ENCODE assay signal across 22 cellular contexts in genomic region chr15:45414215-45414885, GRCh38. TPM values are rescaled to one million over a fixed set of nuclear protein-coding genes. Genes with fewer than 3 reads are reported as not detected.
A peak's percentile ranks its signal among the peaks of the same experiment; 100 is the strongest.
DNase-seq lines count a peak whose midpoint lies in the region; ATAC-seq and TF ChIP-seq lines count a peak whose summit lies in the region.
"Had no signal": no experiment of that assay in that cellular context is flagged by ENCODE, and none has a peak within 500 bp of the region (broad histone marks: within the 10 kb centered on the region; RNA-seq: fewer than 3 reads in every experiment).

No MANE protein-coding gene starts in this region.

- TF ChIP-seq CTCF in HFFc6 (IDR thresholded peaks at IDR 0.05), result no peak

- H3K27me3 Mint-ChIP-seq in activated CD4-positive, alpha-beta T cell treated with anti-CD3 and anti-CD28 coated beads for 36 hours, result no peaks in the 10 kb centered on the region
- H3K27me3 Mint-ChIP-seq in HFFc6 (ENCODE audit: insufficient read depth), result no peaks in the 10 kb centered on the region
- no peaks in the 10 kb centered on the region for H3K27me3 Mint-ChIP-seq in activated naive CD8-positive, alpha-beta T cell treated with anti-CD3 and anti-CD28 coated beads, Interleukin-2, amount 50 U/mL, for 24 hours
- H3K27me3 Mint-ChIP-seq in naive thymus-derived CD4-positive, alpha-beta T cell, result no peaks in the 10 kb centered on the region

- intact Hi-C loops in activated CD4-positive, alpha-beta T cell treated with anti-CD3 and anti-CD28 coated beads for 36 hours (cut with DNase I, micrococcal nuclease), result no loop called here
- intact Hi-C loops in naive thymus-derived CD4-positive, alpha-beta T cell (cut with micrococcal nuclease), result loop anchor here in 1 of 2 donors (1.0 kb wide), 1 partner anchor 12 kb away; a partner anchor contains a TSS
- intact Hi-C loops in Right ventricle myocardium inferior (cut with DNase I), result no loop called here

- H3K36me3 Mint-ChIP-seq in activated CD4-positive, alpha-beta T cell treated with anti-CD3 and anti-CD28 coated beads for 36 hours (ENCODE audit: low read depth), result peaks cover 57% of the 10 kb centered on the region
- H3K36me3 Mint-ChIP-seq in HFFc6 (ENCODE audit: low read depth), result peaks cover 18% of the 10 kb centered on the region
- H3K36me3 Mint-ChIP-seq in activated naive CD8-positive, alpha-beta T cell treated with anti-CD3 and anti-CD28 coated beads, Interleukin-2, amount 50 U/mL, for 24 hours (ENCODE audit: low read depth), result peaks cover 61% of the 10 kb centered on the region
- H3K36me3 Mint-ChIP-seq in naive thymus-derived CD4-positive, alpha-beta T cell, result peaks cover 16 to 52% (median 39%) of the 10 kb centered on the region in 5 donors

- peak overlapping the region; percentile 7 for H3K27ac Mint-ChIP-seq in activated CD4-positive, alpha-beta T cell treated with anti-CD3 and anti-CD28 coated beads for 36 hours
- H3K27ac Mint-ChIP-seq in HFFc6, result peak overlapping the region; percentile 22
- H3K27ac Mint-ChIP-seq in activated naive CD8-positive, alpha-beta T cell treated with anti-CD3 and anti-CD28 coated beads, Interleukin-2, amount 50 U/mL, for 24 hours, result peak overlapping the region; percentile 23
- H3K27ac Mint-ChIP-seq in naive thymus-derived CD4-positive, alpha-beta T cell, result peak overlapping the region in 8 of 9 donors; percentile 3 to 62 (median 32)
- H3K27ac Mint-ChIP-seq: nephron had no signal

- no peak overlapping the region for H3K4me3 Mint-ChIP-seq in activated CD4-positive, alpha-beta T cell treated with anti-CD3 and anti-CD28 coated beads for 36 hours
- no peak overlapping the region for H3K4me3 Mint-ChIP-seq in HFFc6
- no peak overlapping the region for H3K4me3 Mint-ChIP-seq in activated naive CD8-positive, alpha-beta T cell treated with anti-CD3 and anti-CD28 coated beads, Interleukin-2, amount 50 U/mL, for 24 hours
- H3K4me3 Mint-ChIP-seq in naive thymus-derived CD4-positive, alpha-beta T cell, result peak overlapping the region in 4 of 10 donors; percentile 33 to 54 (median 42)
- H3K4me3 Mint-ChIP-seq: nephron had no signal

- H3K9me3 Mint-ChIP-seq in activated CD4-positive, alpha-beta T cell treated with anti-CD3 and anti-CD28 coated beads for 36 hours (ENCODE audit: low read depth), result no peaks in the 10 kb centered on the region
- H3K9me3 Mint-ChIP-seq in HFFc6, result no peaks in the 10 kb centered on the region
- no peaks in the 10 kb centered on the region for H3K9me3 Mint-ChIP-seq in activated naive CD8-positive, alpha-beta T cell treated with anti-CD3 and anti-CD28 coated beads, Interleukin-2, amount 50 U/mL, for 24 hours
- no peaks in the 10 kb centered on the region for H3K9me3 Mint-ChIP-seq in naive thymus-derived CD4-positive, alpha-beta T cell
- H3K9me3 Mint-ChIP-seq: nephron had no signal

- DNase-seq in activated CD4-positive, alpha-beta T cell treated with anti-CD3 and anti-CD28 coated beads for 36 hours, result no peak
- no peak for DNase-seq in activated CD4-positive, alpha-beta T cell treated with anti-CD3 and anti-CD28 coated beads for 4 hours
- DNase-seq in HFFc6 (no peak), Right ventricle myocardium inferior (ENCODE audit: missing footprints) (no peak), SIG-M5 treated with dmso at 0.1 percent for 504 hours (lab: John Stamatoyannopoulos, UW; ENCODE audit: unreplicated experiment) (no peak)
- DNase-seq in activated naive CD8-positive, alpha-beta T cell treated with anti-CD3 and anti-CD28 coated beads, Interleukin-2, amount 50 U/mL, for 24 hours, result no peak
- peak in 1 of 9 donors; percentile 7 for DNase-seq in naive thymus-derived CD4-positive, alpha-beta T cell
- DNase-seq: activated CD4-positive, alpha-beta T cell treated with anti-CD3 and anti-CD28 coated beads for 48 hours; activated T-cell treated with anti-CD3 and anti-CD28 coated beads, Interleukin-2, amount 50 U/mL, for 48 hours; C1 segment of cervical spinal cord; DMS53; heart left ventricle; Karpas-422; lower lobe of right lung; NCI-H1105; NCI-H748 treated with DMSO at 0.1 percent for 48 hours; PC-3; spleen had no signal

- H3K27ac ChIP-seq in naive thymus-derived CD4-positive, alpha-beta T cell (ENCODE audit: low read depth, low read length), result no peak overlapping the region
- H3K27ac ChIP-seq: cardiac muscle cell, heart left ventricle, lower lobe of right lung, spleen, thoracic aorta had no signal

- H3K4me3 ChIP-seq in naive thymus-derived CD4-positive, alpha-beta T cell (ENCODE audit: low read length), result no peak overlapping the region
- H3K4me3 ChIP-seq: cardiac muscle cell, heart left ventricle, lower lobe of right lung, spleen, thoracic aorta had no signal

- peaks cover 20% of the 10 kb centered on the region for H3K4me1 Mint-ChIP-seq in activated CD4-positive, alpha-beta T cell treated with anti-CD3 and anti-CD28 coated beads for 36 hours
- H3K4me1 Mint-ChIP-seq in HFFc6 (ENCODE audit: low read depth), result peaks cover 9% of the 10 kb centered on the region; the same call in 1 of the 2 replicates
- H3K4me1 Mint-ChIP-seq in activated naive CD8-positive, alpha-beta T cell treated with anti-CD3 and anti-CD28 coated beads, Interleukin-2, amount 50 U/mL, for 24 hours, result peaks cover 18% of the 10 kb centered on the region
- peaks cover 20 to 32% (median 24%) of the 10 kb centered on the region in 7 donors for H3K4me1 Mint-ChIP-seq in naive thymus-derived CD4-positive, alpha-beta T cell
- H3K4me1 Mint-ChIP-seq: nephron had no signal

- peaks cover 6 to 15% of the 10 kb centered on the region in 2 donors for H3K4me1 ChIP-seq in naive thymus-derived CD4-positive, alpha-beta T cell (ENCODE audit: control insufficient read depth in 2 of 2, insufficient read depth in 2 of 2, low read length in 2 of 2)
- H3K4me1 ChIP-seq: lower lobe of right lung had no signal

- POLR2A ChIA-PET in activated CD4-positive, alpha-beta T cell treated with anti-CD3 and anti-CD28 coated beads for 36 hours (lab: Charles Lee), result interaction anchor here (0.8 kb wide), 1 partner anchor 11 kb away, joined by 3 read pairs; no protein-coding TSS in a partner anchor
- POLR2A ChIA-PET in naive thymus-derived CD4-positive, alpha-beta T cell (lab: Charles Lee), result interaction anchor here (1.5 kb wide), 1 partner anchor 11 kb away, joined by 3 read pairs; no protein-coding TSS in a partner anchor

- peaks cover 14 to 51% (median 34%) of the 10 kb centered on the region in 3 experiments for H3K36me3 ChIP-seq in naive thymus-derived CD4-positive, alpha-beta T cell (ENCODE audit: control insufficient read depth in 2 of 3, insufficient read depth in 3 of 3, low read length in 3 of 3)

- CTCF ChIA-PET in activated CD4-positive, alpha-beta T cell treated with anti-CD3 and anti-CD28 coated beads for 36 hours (lab: Charles Lee), result interaction anchor here (0.8 to 2.0 kb wide), 6 partner anchors 15 to 287 kb away, joined by 3 to 13 read pairs (median 7); no protein-coding TSS in a partner anchor
- CTCF ChIA-PET in naive thymus-derived CD4-positive, alpha-beta T cell (lab: Charles Lee), result interaction anchor here (0.5 to 3.8 kb wide), 2 partner anchors 16 to 206 kb away, joined by 3 to 18 read pairs; no protein-coding TSS in a partner anchor

- H3K27me3 ChIP-seq in naive thymus-derived CD4-positive, alpha-beta T cell (ENCODE audit: control insufficient read depth in 2 of 2, insufficient read depth in 2 of 2, low read length in 2 of 2), result no peaks in the 10 kb centered on the region
- H3K27me3 ChIP-seq: cardiac muscle cell, heart left ventricle, spleen had no signal

- ATAC-seq in activated CD4-positive, alpha-beta T cell treated with anti-CD3 and anti-CD28 coated beads for 36 hours, result no peak
- ATAC-seq in activated naive CD8-positive, alpha-beta T cell treated with anti-CD3 and anti-CD28 coated beads, Interleukin-2, amount 50 U/mL, for 24 hours, result no peak
- no peak for ATAC-seq in naive thymus-derived CD4-positive, alpha-beta T cell
- ATAC-seq in Right ventricle myocardium inferior (no peak), GM19463 (IDR thresholded peaks at IDR 0.05; ENCODE audit: unreplicated experiment) (no peak)
- ATAC-seq: heart left ventricle, lower lobe of right lung, PC-3 had no signal

- no peaks in the 10 kb centered on the region for H3K9me3 ChIP-seq in naive thymus-derived CD4-positive, alpha-beta T cell (ENCODE audit: control insufficient read depth in 2 of 3, low read length in 3 of 3)
- H3K9me3 ChIP-seq: heart left ventricle, lower lobe of right lung, spleen, thoracic aorta had no signal

RNA-seq across cellular contexts. Expression of gene GATM, which starts 36.0 kb away (rescaled TPM):
- total RNA-seq in activated CD4-positive, alpha-beta T cell treated with anti-CD3 and anti-CD28 coated beads for 36 hours, result 1 to 10 TPM; 2.5 to 3.4 TPM
- under 1 TPM in 3 of 6 experiments, not detected in 3; 0.14 to 0.38 (median 0.14) TPM for total RNA-seq in HFFc6 (2021; fragmentation: NEBNext Ultra II Directional; extraction: Animal tissue kit (Norgen Biotek cat#: 25700))
- total RNA-seq in naive thymus-derived CD4-positive, alpha-beta T cell, result 1 to 10 TPM in 3 of 5 experiments, under 1 TPM in 2; 0.29 to 2.4 (median 1.6) TPM
- under 1 TPM in 1 of 2 donors, not detected in 1; 0.14 TPM for polyA plus RNA-seq in naive thymus-derived CD4-positive, alpha-beta T cell
- 42.0 TPM for total RNA-seq in Right ventricle myocardium inferior
